In the genomic region with DNA sequence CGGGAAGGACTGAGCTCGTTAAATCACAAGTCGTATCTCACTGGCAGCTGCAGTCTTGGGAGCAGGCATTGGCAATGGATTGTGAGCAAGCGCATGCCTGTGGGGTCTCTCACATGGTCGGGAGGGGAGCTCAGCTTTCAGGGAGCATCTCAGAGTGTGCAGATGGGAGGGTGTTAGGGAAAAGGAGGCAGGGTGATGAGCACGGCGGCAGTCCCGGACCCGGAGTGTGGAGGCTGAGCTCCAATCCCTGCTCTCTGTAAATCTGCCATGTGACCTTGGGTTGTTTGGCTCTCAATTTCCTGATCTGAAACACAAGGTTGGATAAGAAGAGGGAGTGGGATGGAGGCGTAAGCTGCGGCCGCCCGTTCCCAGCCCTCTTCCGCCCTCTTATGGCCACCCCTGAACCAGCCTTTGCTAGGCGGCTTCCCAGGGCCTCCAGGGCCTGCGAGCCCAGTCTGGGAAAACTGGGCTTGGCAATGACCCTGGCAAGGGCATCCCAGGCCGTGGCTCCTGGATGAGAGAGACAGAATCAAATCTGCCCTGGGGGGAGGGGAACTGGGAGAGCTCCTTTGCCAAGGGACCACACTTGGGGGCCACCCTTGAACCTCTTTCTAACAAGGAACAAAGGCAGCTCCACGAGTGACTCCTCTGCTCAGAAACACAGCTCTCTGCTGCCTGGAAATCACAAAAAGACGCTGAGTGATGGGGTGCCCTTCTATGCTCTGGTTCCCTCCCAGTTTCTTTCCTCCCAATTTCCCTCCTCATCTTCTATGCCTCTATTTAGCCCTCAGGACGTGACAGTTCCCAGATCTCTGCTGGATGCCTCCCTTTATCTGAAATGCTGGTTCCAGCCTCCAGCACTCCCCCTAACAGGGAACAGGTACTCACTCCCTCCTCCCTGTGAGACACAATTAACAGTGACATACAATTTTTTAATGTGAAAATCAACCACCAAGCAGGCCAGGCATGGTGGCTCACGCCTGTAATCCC, we compare ENCODE assay signal across 8 cellular contexts. TPM values are rescaled to one million over a fixed set of nuclear protein-coding genes. Genes with fewer than 3 reads are reported as not detected.
DNase-seq lines count a peak whose midpoint lies in the region; ATAC-seq and TF ChIP-seq lines count a peak whose summit lies in the region.

No MANE protein-coding gene starts in this region.

- H3K4me3 ChIP-seq in foreskin fibroblast (ENCODE audit: low read depth in 1 of 2, low read length in 2 of 2) = peak overlapping the region; percentile 4 to 38

- H3K36me3 Mint-ChIP-seq in activated B cell treated with CpG ODN at 0.5 μM for 24 hours (ENCODE audit: low read depth) = no peaks in the 10 kb centered on the region
- H3K36me3 Mint-ChIP-seq in nephron (ENCODE audit: low read depth) = no peaks in the 10 kb centered on the region

- TF ChIP-seq CTCF in activated B cell treated with CpG ODN at 0.5 μM for 24 hours (IDR thresholded peaks at IDR 0.05) = no peak
- peak; percentile 64 for TF ChIP-seq CTCF in foreskin fibroblast (IDR thresholded peaks at IDR 0.05; ENCODE audit: low read depth, low read length)
- TF ChIP-seq CTCF in nephron (IDR thresholded peaks at IDR 0.05; ENCODE audit: unreplicated experiment in 3 of 3) = peak; percentile 74 to 88 (median 81)

- peak; percentile 60 for DNase-seq in activated CD8-positive, alpha-beta memory T cell treated with anti-CD3 and anti-CD28 coated beads, Interleukin-2, amount 50 U/mL, for 48 hours
- DNase-seq in activated CD8-positive, alpha-beta memory T cell treated with anti-CD3 and anti-CD28 coated beads for 24 hours = no peak
- peak; percentile 74 for DNase-seq in NCI-H146 treated with DMSO at 0.1 percent for 48 hours (lab: John Stamatoyannopoulos, UW; ENCODE audit: unreplicated experiment)
- DNase-seq in activated B cell treated with CpG ODN at 0.5 μM for 24 hours = no peak
- DNase-seq in foreskin fibroblast = peak; percentile 86 to 94

- H3K27ac Mint-ChIP-seq in activated B cell treated with CpG ODN at 0.5 μM for 24 hours (no peak overlapping the region), nephron (peak overlapping the region; percentile 30 to 44 (median 36))

- CTCF ChIA-PET in activated B cell treated with CpG ODN at 0.5 μM for 24 hours (lab: Charles Lee) = interaction anchor here (0.9 to 1.1 kb wide), 4 partner anchors 82 to 394 kb away, joined by 3 to 4 read pairs (median 3); no protein-coding TSS in a partner anchor

- H3K4me1 Mint-ChIP-seq in activated B cell treated with CpG ODN at 0.5 μM for 24 hours (peaks cover 7% of the 10 kb centered on the region), nephron (peaks cover 15% of the 10 kb centered on the region)

- H3K4me3 Mint-ChIP-seq in activated B cell treated with CpG ODN at 0.5 μM for 24 hours = peak overlapping the region; percentile 39
- H3K4me3 Mint-ChIP-seq in nephron = peak overlapping the region; percentile 63 to 65 (median 64)

- POLR2A ChIA-PET in activated B cell treated with CpG ODN at 0.5 μM for 24 hours (lab: Charles Lee) = no interaction called here

- H3K9me3 Mint-ChIP-seq in activated B cell treated with CpG ODN at 0.5 μM for 24 hours (peaks cover 5% of the 10 kb centered on the region), nephron (no peaks in the 10 kb centered on the region)

- ATAC-seq in activated B cell treated with CpG ODN at 0.5 μM for 24 hours (ENCODE audit: low read depth) (no peak), GM21619 (IDR thresholded peaks at IDR 0.05; ENCODE audit: unreplicated experiment) (no peak), HG03175 (IDR thresholded peaks at IDR 0.05; ENCODE audit: unreplicated experiment) (no peak)

- intact Hi-C loops in activated B cell treated with CpG ODN at 0.5 μM for 24 hours (cut with micrococcal nuclease) = loop anchor here (1.0 to 5.0 kb wide), 3 partner anchors 139 to 517 kb away; no protein-coding TSS in a partner anchor

- H3K27me3 Mint-ChIP-seq in activated B cell treated with CpG ODN at 0.5 μM for 24 hours = peaks cover 27% of the 10 kb centered on the region
- H3K27me3 Mint-ChIP-seq in nephron (ENCODE audit: low read depth) = peaks cover 25% of the 10 kb centered on the region

RNA-seq across cellular contexts. Expression of gene LOXL4, which starts 41.7 kb away (rescaled TPM):
- not detected in 2 replicates for total RNA-seq in activated B cell treated with CpG ODN at 0.5 μM for 24 hours

Comparison
In these comparisons a context has a peak if more than half of its experiments do, and no peak if none do; other contexts are left out.
1. DNase-seq: peak in activated CD8-positive, alpha-beta memory T cell treated with anti-CD3 and anti-CD28 coated beads, Interleukin-2, amount 50 U/mL, for 48 hours (single experiment), NCI-H146 treated with DMSO at 0.1 percent for 48 hours (single experiment) and foreskin fibroblast (2 of 2); none in activated CD8-positive, alpha-beta memory T cell treated with anti-CD3 and anti-CD28 coated beads for 24 hours (single experiment) and activated B cell treated with CpG ODN at 0.5 μM for 24 hours (single experiment).